Comparison of ENCODE assay signal across 10 cellular contexts in genomic region chr16:89200124-89200849, GRCh38. TPM values are rescaled to one million over a fixed set of nuclear protein-coding genes. Genes with fewer than 3 reads are reported as not detected.
DNase-seq lines count a peak whose midpoint lies in the region; ATAC-seq and TF ChIP-seq lines count a peak whose summit lies in the region.
"Had no signal": no experiment of that assay in that cellular context is flagged by ENCODE, and none has a peak within 500 bp of the region (broad histone marks: within the 10 kb centered on the region; RNA-seq: fewer than 3 reads in every experiment).

TSS of gene SLC22A31 (minus strand) at chr16:89200537. CDS start at chr16:89200501, 36 bp downstream.

- no peaks in the 10 kb centered on the region for H3K9me3 ChIP-seq in RWPE2 (ENCODE audit: severe bottlenecking)
- peaks cover 0 to 7% (median 3%) of the 10 kb centered on the region in 4 donors for H3K9me3 ChIP-seq in stomach

- H3K4me3 ChIP-seq in RWPE2 (ENCODE audit: severe bottlenecking): peak within 1 kb of the TSS; percentile 42
- H3K4me3 ChIP-seq in iPS-11a (ENCODE audit: low read depth, low read length): peak within 1 kb of the TSS; percentile 53
- peak within 1 kb of the TSS; percentile 34 to 45 (median 43) for H3K4me3 ChIP-seq in stomach

- no peak for TF ChIP-seq CTCF in RWPE2 (IDR thresholded peaks at IDR 0.05; ENCODE audit: poor library complexity, severe bottlenecking)
- TF ChIP-seq CTCF in stomach (IDR thresholded peaks at IDR 0.05): no peak

- intact Hi-C loops in stomach (cut with DNase I; ENCODE audit: low total_unique reads): no loop called here

- H3K27me3 ChIP-seq in RWPE2 (ENCODE audit: insufficient read depth, poor library complexity, severe bottlenecking): peaks cover 39% of the 10 kb centered on the region
- peaks cover 6 to 93% (median 48%) of the 10 kb centered on the region in 3 donors for H3K27me3 ChIP-seq in stomach

- H3K27ac ChIP-seq in RWPE2 (ENCODE audit: poor library complexity, severe bottlenecking): no peak within 1 kb of the TSS
- no peak within 1 kb of the TSS for H3K27ac ChIP-seq in stomach

- no peaks in the 10 kb centered on the region for H3K4me1 ChIP-seq in RWPE2 (ENCODE audit: insufficient read depth, poor library complexity, severe bottlenecking)
- peaks cover 11 to 29% (median 24%) of the 10 kb centered on the region in 4 donors for H3K4me1 ChIP-seq in stomach

- no peak for ATAC-seq in RWPE2 (ENCODE audit: low read depth)

- 15 to 19% (median 16%) methylated on average over 24 to 28 of the region's 28 CpGs for WGBS in stomach, 5 donors

- DNase-seq in activated CD8-positive, alpha-beta memory T cell treated with anti-CD3 and anti-CD28 coated beads, Interleukin-2, amount 50 U/mL, for 48 hours: peak; percentile 55
- no peak for DNase-seq in activated CD8-positive, alpha-beta memory T cell treated with anti-CD3 and anti-CD28 coated beads, Interleukin-2, amount 50 U/mL, for 4 hours
- DNase-seq in RWPE2 (ENCODE audit: low spot score): peak; percentile 62
- DNase-seq in stomach: no peak
- no peak for DNase-seq in DMS153 treated with DMSO at 0.1 percent for 48 hours (lab: John Stamatoyannopoulos, UW; ENCODE audit: unreplicated experiment)
- no peak for DNase-seq in activated effector memory CD4-positive, alpha-beta T cell treated with Interleukin-2 at 50 U/mL for 16 hours
- DNase-seq in iPS-NIHi7 (ENCODE audit: extremely low spot score): no peak
- DNase-seq: activated CD4-positive, CD25-positive, alpha-beta regulatory T cell treated with anti-CD3 and anti-CD28 coated beads, Interleukin-2, amount 50 U/mL, for 72 hours; DMS79 treated with DMSO at 0.1 percent for 48 hours had no signal

- no peak for TF ChIP-seq EP300 in stomach (IDR thresholded peaks at IDR 0.05)

- no peak for TF ChIP-seq POLR2A in stomach (IDR thresholded peaks at IDR 0.05)

- no peaks in the 10 kb centered on the region for H3K36me3 ChIP-seq in RWPE2 (ENCODE audit: low read depth)
- no peaks in the 10 kb centered on the region for H3K36me3 ChIP-seq in stomach

RNA-seq across cellular contexts. Expression of gene SLC22A31, which starts in this region (rescaled TPM):
- 1 to 10 TPM in 1 of 5 donors, not detected in 4; 2.7 TPM for total RNA-seq in stomach
- polyA plus RNA-seq in stomach: 1 to 10 TPM; 1.4 to 6.4 (median 3.0) TPM

Comparison
In these comparisons a context has a peak if more than half of its experiments do, and no peak if none do; other contexts are left out.
1. DNase-seq: peak in activated CD8-positive, alpha-beta memory T cell treated with anti-CD3 and anti-CD28 coated beads, Interleukin-2, amount 50 U/mL, for 48 hours (single experiment) and RWPE2 (single experiment); none in activated CD8-positive, alpha-beta memory T cell treated with anti-CD3 and anti-CD28 coated beads, Interleukin-2, amount 50 U/mL, for 4 hours (single experiment), stomach (single experiment), DMS153 treated with DMSO at 0.1 percent for 48 hours (single experiment), activated effector memory CD4-positive, alpha-beta T cell treated with Interleukin-2 at 50 U/mL for 16 hours (single experiment) and iPS-NIHi7 (single experiment).
2. Peak in every context shown above with its lines, with median percentiles within 50 percentile points of each other: H3K4me3 ChIP-seq.